23 cellular contexts compared by ENCODE assay signal in genomic region chr5:81417052-81417451, GRCh38. TPM values are rescaled to one million over a fixed set of nuclear protein-coding genes. Genes with fewer than 3 reads are reported as not detected.
A peak's percentile ranks its signal among the peaks of the same experiment; 100 is the strongest.
DNase-seq lines count a peak whose midpoint lies in the region; ATAC-seq, FAIRE-seq and TF ChIP-seq lines count a peak whose summit lies in the region.
"Had no signal": no experiment of that assay in that cellular context is flagged by ENCODE, and none has a peak within 500 bp of the region (broad histone marks: within the 10 kb centered on the region; RNA-seq: fewer than 3 reads in every experiment).

No MANE protein-coding gene starts in this region.

- peaks cover 4% of the 10 kb centered on the region for H3K4me1 Mint-ChIP-seq in neural progenitor cell
- H3K4me1 Mint-ChIP-seq: CD4-positive, alpha-beta memory T cell had no signal

- intact Hi-C loops in HCT116 (cut with micrococcal nuclease) = no loop called here

- peak; percentile 48 for DNase-seq in HCT116 (ENCODE audit: low read depth, low spot score)
- peak; percentile 43 for DNase-seq in amniotic epithelial cell (ENCODE audit: low read depth)
- no peak for DNase-seq in epithelial cell of prostate (ENCODE audit: low read depth, low spot score)
- no peak for DNase-seq in urothelium cell line (ENCODE audit: low spot score)
- DNase-seq in OCI-M1 (lab: John Stamatoyannopoulos, UW) = no peak
- no peak for DNase-seq in stimulated activated CD4-positive, alpha-beta T cell treated with anti-CD3 and anti-CD28 coated beads, Interleukin-1b, Interleukin-23, amount 100 ng/mL, for 48 hours
- no peak for DNase-seq in neural progenitor cell (ENCODE audit: low spot score)
- DNase-seq: CD4-positive, alpha-beta memory T cell; GDM1; HFFc6; NCI-H1105; NCI-H2029 treated with DMSO at 0.1 percent for 48 hours; NCI-H526 had no signal

- no peaks in the 10 kb centered on the region for H3K36me3 ChIP-seq in HCT116 (ENCODE audit: control insufficient read depth in 1 of 2, insufficient read depth in 2 of 2, low read length in 2 of 2)
- H3K36me3 ChIP-seq in neural progenitor cell = peaks cover 5% of the 10 kb centered on the region
- H3K36me3 ChIP-seq: SJSA1 had no signal

- RAD21 ChIA-PET in HCT116 (lab: Charles Lee; ENCODE audit: low non-redundant PET in 1 of 2, low total read pairs in 2 of 2, uncharacterized antibody in 2 of 2, unreplicated experiment in 2 of 2) = no interaction called here

- H3K9me3 ChIP-seq in HCT116 (ENCODE audit: control insufficient read depth in 1 of 2, insufficient read depth in 1 of 2, low read depth in 1 of 2, low read length in 2 of 2) = no peaks in the 10 kb centered on the region
- H3K9me3 ChIP-seq in neural progenitor cell (ENCODE audit: low read depth) = no peaks in the 10 kb centered on the region
- H3K9me3 ChIP-seq: BLaER1, SJSA1 had no signal

- FAIRE-seq in urothelium cell line (lab: Jason Lieb, UNC) = peak; percentile 27
- FAIRE-seq: RCC 7860 had no signal

- no peak overlapping the region for H3K9ac ChIP-seq in HCT116 (ENCODE audit: low read length)
- no peak overlapping the region for H3K9ac ChIP-seq in neural progenitor cell
- H3K9ac ChIP-seq: BLaER1, KMS-11 had no signal

- peaks cover 17% of the 10 kb centered on the region for H3F3A ChIP-seq in neural progenitor cell (ENCODE audit: low read depth)

- H3K79me2 ChIP-seq in HCT116 (ENCODE audit: insufficient read depth, low read length) = no peaks in the 10 kb centered on the region
- no peaks in the 10 kb centered on the region for H3K79me2 ChIP-seq in neural progenitor cell (ENCODE audit: low read depth)

- no peak for TF ChIP-seq POLR2A in HCT116 (IDR thresholded peaks at IDR 0.05; ENCODE audit: borderline replicate concordance, extremely low read depth, insufficient read depth, insufficient read length)

- no peaks in the 10 kb centered on the region for H3K9me2 ChIP-seq in HCT116 (ENCODE audit: insufficient read depth)

- no peak overlapping the region for H2AFZ ChIP-seq in HCT116 (ENCODE audit: low read depth, low read length, poor library complexity, severe bottlenecking)
- H2AFZ ChIP-seq in neural progenitor cell (replicated peaks) = no peak overlapping the region

- H4K20me1 ChIP-seq in HCT116 (ENCODE audit: insufficient read depth) = no peaks in the 10 kb centered on the region
- no peaks in the 10 kb centered on the region for H4K20me1 ChIP-seq in neural progenitor cell (ENCODE audit: low read depth)
- H4K20me1 ChIP-seq: BLaER1 had no signal

- TF ChIP-seq CTCF in HCT116 (IDR thresholded peaks at IDR 0.05 in 2 of 3, conservative IDR thresholded peaks at IDR 0.05 in 1 of 3; ENCODE audit: borderline replicate concordance in 1 of 3, insufficient read depth in 1 of 3, low read depth in 2 of 3, low read length in 2 of 3) (no peak), neural progenitor cell (IDR thresholded peaks at IDR 0.05) (no peak)

- H3K9me3 Mint-ChIP-seq in neural progenitor cell = no peaks in the 10 kb centered on the region
- H3K9me3 Mint-ChIP-seq: CD4-positive, alpha-beta memory T cell; HFFc6 had no signal

- no peaks in the 10 kb centered on the region for H3K27me3 Mint-ChIP-seq in neural progenitor cell (ENCODE audit: insufficient read depth, low read depth)
- H3K27me3 Mint-ChIP-seq: CD4-positive, alpha-beta memory T cell had no signal

- BruUV-seq in HCT116 (replicated peaks; lab: Mats Ljungman, UMichigan) = no TSS peak

- no peak for TF ChIP-seq RAD21 in HCT116 (IDR thresholded peaks at IDR 0.05; ENCODE audit: low read depth)

- POLR2A ChIA-PET in HCT116 (lab: Charles Lee) = no interaction called here

- no peak overlapping the region; the same call in 1 of the 2 replicates for H3K4me2 ChIP-seq in HCT116 (ENCODE audit: low read length)
- H3K4me2 ChIP-seq in neural progenitor cell = no peak overlapping the region
- H3K4me2 ChIP-seq: BLaER1, KMS-11 had no signal

- CTCF ChIA-PET in HCT116 (lab: Charles Lee) = no interaction called here

- ATAC-seq in HCT116 = peak; percentile 32; the same call in 1 of the 2 replicates
- ATAC-seq: Right ventricle myocardium inferior had no signal

- H3K36me3 Mint-ChIP-seq in neural progenitor cell = peaks cover 8% of the 10 kb centered on the region

- no peak overlapping the region for H3K4me3 Mint-ChIP-seq in neural progenitor cell
- H3K4me3 Mint-ChIP-seq: CD4-positive, alpha-beta memory T cell; HFFc6 had no signal

- no peaks in the 10 kb centered on the region for H3K27me3 ChIP-seq in HCT116 (ENCODE audit: insufficient read depth, low read length)
- H3K27me3 ChIP-seq in neural progenitor cell = no peaks in the 10 kb centered on the region
- H3K27me3 ChIP-seq: BLaER1, SJSA1 had no signal

- H3K4me3 ChIP-seq in HCT116 (replicated peaks in 1 of 2; ENCODE audit: low read depth in 1 of 2, low read length in 2 of 2) (no peak overlapping the region), neural progenitor cell (no peak overlapping the region)
- H3K4me3 ChIP-seq: BLaER1, SJSA1 had no signal

- H3K27ac Mint-ChIP-seq in neural progenitor cell = no peak overlapping the region
- H3K27ac Mint-ChIP-seq: HFFc6 had no signal

- H3K27ac ChIP-seq in HCT116 (ENCODE audit: low read depth, low read length) = no peak overlapping the region
- H3K27ac ChIP-seq in epithelial cell of prostate = peak overlapping the region; percentile 29
- no peak overlapping the region for H3K27ac ChIP-seq in neural progenitor cell
- H3K27ac ChIP-seq: BLaER1, HL-60, KMS-11, SJSA1 had no signal

- peaks cover 0 to 34% of the 10 kb centered on the region in 2 experiments; a peak in 2 of 4 replicates for H3K4me1 ChIP-seq in HCT116 (ENCODE audit: control insufficient read depth in 1 of 2, insufficient read depth in 2 of 2, low read length in 2 of 2)
- peaks cover 6% of the 10 kb centered on the region for H3K4me1 ChIP-seq in neural progenitor cell
- H3K4me1 ChIP-seq: BLaER1 had no signal

TF ChIP-seq in HCT116, 20 proteins besides CTCF, POLR2A, EP300 and RAD21:
- TF ChIP-seq EGR1 (IDR thresholded peaks at IDR 0.05; ENCODE audit: low read depth) = no peak
- no peak for TF ChIP-seq SIN3A (IDR thresholded peaks at IDR 0.05; ENCODE audit: low read depth)
- TF ChIP-seq FOSL1 (IDR thresholded peaks at IDR 0.05; ENCODE audit: low read depth) = peak; percentile 41; the same call in 1 of the 2 replicates
- TF ChIP-seq TCF7L2 (IDR thresholded peaks at IDR 0.05; ENCODE audit: borderline replicate concordance, extremely low read depth, insufficient read depth, insufficient read length) = no peak
- TF ChIP-seq YY1 (IDR thresholded peaks at IDR 0.05; ENCODE audit: extremely low read depth, insufficient replicate concordance, low read depth, low read length) = no peak
- TF ChIP-seq ZNF274 (IDR thresholded peaks at IDR 0.05; ENCODE audit: low read depth, low read length) = no peak
- TF ChIP-seq JUND (IDR thresholded peaks at IDR 0.05) = peak; percentile 38; the same call in 1 of the 2 replicates
- peak; percentile 59; the same call in 1 of the 2 replicates for TF ChIP-seq CEBPB (IDR thresholded peaks at IDR 0.05; ENCODE audit: low read depth)
- TF ChIP-seq SP1 (IDR thresholded peaks at IDR 0.05; ENCODE audit: low read depth) = peak; percentile 59

RNA-seq across cellular contexts. Expression of gene ACOT12, which starts 23.1 kb away (rescaled TPM):
- total RNA-seq in HCT116 (2021; ENCODE audit: unreplicated experiment) = not detected
- polyA plus RNA-seq in HCT116 (2012) = 0.07 TPM in 1 of 2 replicates, not detected in the other
- 1.2 TPM in 1 of 2 replicates, not detected in the other for total RNA-seq in neural progenitor cell (ENCODE audit: low replicate concordance)
- total RNA-seq: A673, Daoy, H4, HFFc6, HT1080, Right ventricle myocardium inferior, SJSA1 had no signal
- polyA plus RNA-seq: CD4-positive, alpha-beta memory T cell had no signal

Comparison
In these comparisons a context has a peak if more than half of its experiments do, and no peak if none do; other contexts are left out.
1. DNase-seq: peak in HCT116 (single experiment) and amniotic epithelial cell (single experiment); none in epithelial cell of prostate (single experiment), urothelium cell line (single experiment), OCI-M1 (single experiment), stimulated activated CD4-positive, alpha-beta T cell treated with anti-CD3 and anti-CD28 coated beads, Interleukin-1b, Interleukin-23, amount 100 ng/mL, for 48 hours (single experiment) and neural progenitor cell (single experiment).